In genomic region chr1:156346636-156347035, GRCh38 we compare ENCODE assay signal across 30 cellular contexts. TPM values are rescaled to one million over a fixed set of nuclear protein-coding genes. Genes with fewer than 3 reads are reported as not detected.
DNase-seq lines count a peak whose midpoint lies in the region; ATAC-seq and TF ChIP-seq lines count a peak whose summit lies in the region.
"Had no signal": no experiment of that assay in that cellular context is flagged by ENCODE, and none has a peak within 500 bp of the region (broad histone marks: within the 10 kb centered on the region; RNA-seq: fewer than 3 reads in every experiment).

No MANE protein-coding gene starts in this region.

- no peak overlapping the region for H3K27ac ChIP-seq in right atrium auricular region
- H3K27ac ChIP-seq: BLaER1, epithelial cell of prostate, heart right ventricle, HL-60, parathyroid adenoma, upper lobe of left lung, VCaP had no signal

- H3K4me3 ChIP-seq in AG10803 (ENCODE audit: low read length), result no peak overlapping the region
- H3K4me3 ChIP-seq in right atrium auricular region, result no peak overlapping the region
- H3K4me3 ChIP-seq: BLaER1, heart right ventricle, upper lobe of left lung had no signal

- H3K4me3 Mint-ChIP-seq in HFFc6, result peak overlapping the region; percentile 3
- H3K4me3 Mint-ChIP-seq: activated CD4-positive, alpha-beta memory T cell treated with anti-CD3 and anti-CD28 coated beads, Interleukin-2, amount 10 ng/mL, durations not matched to agents 7 days and 5 days; activated naive CD4-positive, alpha-beta T cell treated with anti-CD3 and anti-CD28 coated beads, Interleukin-2, amount 50 U/mL, for 24 hours; activated T-cell treated with anti-CD3 and anti-CD28 coated beads, Interleukin-2, amount 50 U/mL, for 4 hours; brain; naive thymus-derived CD8-positive, alpha-beta T cell; stimulated activated naive CD8-positive, alpha-beta T cell treated with anti-CD3 and anti-CD28 coated beads, Interleukin-15, Interleukin-2, amounts not matched to agents 100 ng/mL and 50 ng/mL, for 24 hours; T-helper 1 cell treated with Interleukin-12 subunit alpha and Interleukin-12 subunit beta and Interleukin-4 antibody, amounts not matched to agents 30 μg/mL and 1 μg/mL, for 36 hours had no signal

- H3K27me3 Mint-ChIP-seq in HFFc6 (ENCODE audit: insufficient read depth), result peaks cover 12% of the 10 kb centered on the region

- no peaks in the 10 kb centered on the region for H3K36me3 Mint-ChIP-seq in HFFc6 (ENCODE audit: low read depth)
- H3K36me3 Mint-ChIP-seq: activated naive CD4-positive, alpha-beta T cell treated with anti-CD3 and anti-CD28 coated beads, Interleukin-2, amount 50 U/mL, for 24 hours; brain; naive thymus-derived CD8-positive, alpha-beta T cell had no signal

- DNase-seq in AG10803 (ENCODE audit: low read depth) (peak; percentile 94), HFFc6 (peak; percentile 49), astrocyte of the hippocampus (ENCODE audit: low read depth, low spot score) (peak; percentile 42), islet precursor cell (peak; percentile 88), 8988T (no peak), iPS-NIHi7 (ENCODE audit: extremely low spot score) (no peak), right atrium auricular region (ENCODE audit: low spot score) (no peak)
- DNase-seq: activated CD4-positive, alpha-beta memory T cell treated with anti-CD3 and anti-CD28 coated beads, Interleukin-2, amount 10 ng/mL, durations not matched to agents 7 days and 5 days; activated T-cell treated with anti-CD3 and anti-CD28 coated beads, Interleukin-2, amount 50 U/mL, for 4 hours; cortex of kidney; heart right ventricle; KG1; MV-4-11; naive thymus-derived CD8-positive, alpha-beta T cell; NCI-H526; OCI-M1; SIG-M5; stimulated activated CD4-positive, alpha-beta T cell treated with anti-CD3 and anti-CD28 coated beads, Interleukin-1b, Interleukin-23, amount 100 ng/mL, for 48 hours; upper lobe of left lung had no signal

- no peaks in the 10 kb centered on the region for H3K9me3 ChIP-seq in right atrium auricular region
- H3K9me3 ChIP-seq: BLaER1, heart right ventricle, upper lobe of left lung had no signal

- peaks cover 27% of the 10 kb centered on the region for H3K4me1 Mint-ChIP-seq in HFFc6 (ENCODE audit: low read depth)
- H3K4me1 Mint-ChIP-seq: activated naive CD4-positive, alpha-beta T cell treated with anti-CD3 and anti-CD28 coated beads, Interleukin-2, amount 50 U/mL, for 24 hours; brain; naive thymus-derived CD8-positive, alpha-beta T cell had no signal

- ATAC-seq in GM18907 (IDR thresholded peaks at IDR 0.05; ENCODE audit: unreplicated experiment), result no peak
- ATAC-seq: activated T-cell treated with anti-CD3 and anti-CD28 coated beads, Interleukin-2, amount 50 U/mL, for 4 hours; heart right ventricle; naive thymus-derived CD8-positive, alpha-beta T cell had no signal

- no peak for TF ChIP-seq CTCF in AG10803 (conservative IDR thresholded peaks at IDR 0.05; ENCODE audit: low read length)
- TF ChIP-seq CTCF in HFFc6 (IDR thresholded peaks at IDR 0.05), result no peak
- no peak for TF ChIP-seq CTCF in right atrium auricular region (IDR thresholded peaks at IDR 0.05)

- no peak overlapping the region for H3K27ac Mint-ChIP-seq in HFFc6
- H3K27ac Mint-ChIP-seq: activated CD4-positive, alpha-beta memory T cell treated with anti-CD3 and anti-CD28 coated beads, Interleukin-2, amount 10 ng/mL, durations not matched to agents 7 days and 5 days; activated naive CD4-positive, alpha-beta T cell treated with anti-CD3 and anti-CD28 coated beads, Interleukin-2, amount 50 U/mL, for 24 hours; brain; naive thymus-derived CD8-positive, alpha-beta T cell; stimulated activated naive CD8-positive, alpha-beta T cell treated with anti-CD3 and anti-CD28 coated beads, Interleukin-15, Interleukin-2, amounts not matched to agents 100 ng/mL and 50 ng/mL, for 24 hours; T-helper 1 cell treated with Interleukin-12 subunit alpha and Interleukin-12 subunit beta and Interleukin-4 antibody, amounts not matched to agents 30 μg/mL and 1 μg/mL, for 36 hours had no signal

- no peaks in the 10 kb centered on the region for H3K9me3 Mint-ChIP-seq in HFFc6
- H3K9me3 Mint-ChIP-seq: activated CD4-positive, alpha-beta memory T cell treated with anti-CD3 and anti-CD28 coated beads, Interleukin-2, amount 10 ng/mL, durations not matched to agents 7 days and 5 days; activated naive CD4-positive, alpha-beta T cell treated with anti-CD3 and anti-CD28 coated beads, Interleukin-2, amount 50 U/mL, for 24 hours; activated T-cell treated with anti-CD3 and anti-CD28 coated beads, Interleukin-2, amount 50 U/mL, for 4 hours; brain; naive thymus-derived CD8-positive, alpha-beta T cell; stimulated activated naive CD8-positive, alpha-beta T cell treated with anti-CD3 and anti-CD28 coated beads, Interleukin-15, Interleukin-2, amounts not matched to agents 100 ng/mL and 50 ng/mL, for 24 hours; T-helper 1 cell treated with Interleukin-12 subunit alpha and Interleukin-12 subunit beta and Interleukin-4 antibody, amounts not matched to agents 30 μg/mL and 1 μg/mL, for 36 hours had no signal

- H3K4me1 ChIP-seq in right atrium auricular region, result no peaks in the 10 kb centered on the region
- H3K4me1 ChIP-seq: BLaER1, heart right ventricle, parathyroid adenoma, upper lobe of left lung had no signal

- no peaks in the 10 kb centered on the region for H3K27me3 ChIP-seq in right atrium auricular region
- H3K27me3 ChIP-seq: BLaER1, upper lobe of left lung had no signal

- no peaks in the 10 kb centered on the region for H3K36me3 ChIP-seq in right atrium auricular region
- H3K36me3 ChIP-seq: BLaER1, heart right ventricle, upper lobe of left lung had no signal

RNA-seq across cellular contexts. Expression of gene TSACC, which starts 8.3 kb away (rescaled TPM):
- total RNA-seq in HFFc6 (2021; fragmentation: NEBNext Ultra II Directional; extraction: Animal tissue kit (Norgen Biotek cat#: 25700)), result under 1 TPM; 0.48 to 0.99 (median 0.70) TPM
- total RNA-seq in right atrium auricular region, result not detected
- total RNA-seq: lung microvascular endothelial cell; naive thymus-derived CD8-positive, alpha-beta T cell had no signal

RNA-seq across cellular contexts. Expression of gene CCT3, which starts 8.5 kb away (rescaled TPM):
- 100 to 1,000 TPM; 306 to 382 (median 317) TPM for total RNA-seq in HFFc6 (2021; fragmentation: NEBNext Ultra II Directional; extraction: Animal tissue kit (Norgen Biotek cat#: 25700))
- total RNA-seq in right atrium auricular region, result 100 to 1,000 TPM; 102 to 146 TPM

RNA-seq across cellular contexts. Expression of gene RHBG, which starts 22.4 kb away (rescaled TPM):
- total RNA-seq in HFFc6 (2021; fragmentation: NEBNext Ultra II Directional; extraction: Animal tissue kit (Norgen Biotek cat#: 25700)), result not detected
- not detected for total RNA-seq in right atrium auricular region
- total RNA-seq: activated CD4-positive, alpha-beta memory T cell treated with anti-CD3 and anti-CD28 coated beads, Interleukin-2, amount 10 ng/mL, durations not matched to agents 7 days and 5 days; activated T-cell treated with anti-CD3 and anti-CD28 coated beads, Interleukin-2, amount 50 U/mL, for 4 hours; heart right ventricle; lung microvascular endothelial cell; naive thymus-derived CD8-positive, alpha-beta T cell had no signal

RNA-seq across cellular contexts. Expression of gene VHLL, which starts 47.5 kb away (rescaled TPM):
- not detected for total RNA-seq in HFFc6 (2021; fragmentation: NEBNext Ultra II Directional; extraction: Animal tissue kit (Norgen Biotek cat#: 25700))
- not detected for total RNA-seq in right atrium auricular region
- total RNA-seq: activated CD4-positive, alpha-beta memory T cell treated with anti-CD3 and anti-CD28 coated beads, Interleukin-2, amount 10 ng/mL, durations not matched to agents 7 days and 5 days; heart right ventricle had no signal

RNA-seq across cellular contexts. Expression of gene GLMP, which starts 51.2 kb away (rescaled TPM):
- total RNA-seq in HFFc6 (2021; fragmentation: NEBNext Ultra II Directional; extraction: Animal tissue kit (Norgen Biotek cat#: 25700)), result 10 to 100 TPM; 50.8 to 91.8 (median 87.4) TPM
- 10 to 100 TPM; 26.3 to 27.4 TPM for total RNA-seq in right atrium auricular region

Comparison
In these comparisons a context has a peak if more than half of its experiments do, and no peak if none do; other contexts are left out.
1. DNase-seq: peak in AG10803 (single experiment), HFFc6 (single experiment), astrocyte of the hippocampus (single experiment) and islet precursor cell (single experiment); none in 8988T (single experiment), iPS-NIHi7 (single experiment) and right atrium auricular region (single experiment).